Comparison of ENCODE assay signal across 18 cellular contexts in genomic region chr11:11382858-11383532, GRCh38. TPM values are rescaled to one million over a fixed set of nuclear protein-coding genes. Genes with fewer than 3 reads are reported as not detected.
A peak's percentile ranks its signal among the peaks of the same experiment; 100 is the strongest.
DNase-seq lines count a peak whose midpoint lies in the region; ATAC-seq and TF ChIP-seq lines count a peak whose summit lies in the region.
"Had no signal": no experiment of that assay in that cellular context is flagged by ENCODE, and none has a peak within 500 bp of the region (broad histone marks: within the 10 kb centered on the region; RNA-seq: fewer than 3 reads in every experiment).

No MANE protein-coding gene starts in this region.

- no peak for TF ChIP-seq CTCF in osteocyte (IDR thresholded peaks at IDR 0.05)

- DNase-seq in NCI-H2171 treated with DMSO at 0.1 percent for 48 hours (lab: John Stamatoyannopoulos, UW) (peak; percentile 9), NCI-H2171 (lab: John Stamatoyannopoulos, UW) (no peak), NCI-H2107 treated with DMSO at 0.1 percent for 48 hours (lab: John Stamatoyannopoulos, UW; ENCODE audit: unreplicated experiment) (peak; percentile 84), SHP77 (lab: John Stamatoyannopoulos, UW) (peak; percentile 50 to 58), osteocyte (ENCODE audit: extremely low spot score, unreplicated experiment) (peak; percentile 64), HuH-7 (ENCODE audit: low spot score) (no peak)
- DNase-seq in effector memory CD8-positive, alpha-beta T cell: no peak
- DNase-seq in activated naive CD8-positive, alpha-beta T cell treated with anti-CD3 and anti-CD28 coated beads for 36 hours: no peak
- DNase-seq: activated CD4-positive, alpha-beta T cell treated with anti-CD3 and anti-CD28 coated beads, Interleukin-2, amount 10 ng/mL, durations not matched to agents 7 days and 5 days; activated T-cell treated with anti-CD3 and anti-CD28 coated beads, Interleukin-2, amount 50 U/mL, for 1 hour; effector memory CD4-positive, alpha-beta T cell; KBM-7; kidney glomerular epithelial cell; midbrain; NCI-H1694; OCI-M1; right cardiac atrium had no signal

- no peak for ATAC-seq in effector memory CD8-positive, alpha-beta T cell (replicated peaks)
- ATAC-seq: right cardiac atrium had no signal

- H3K27ac Mint-ChIP-seq in osteocyte (ENCODE audit: unreplicated experiment): peak overlapping the region; percentile 17
- no peak overlapping the region for H3K27ac Mint-ChIP-seq in effector memory CD8-positive, alpha-beta T cell
- no peak overlapping the region for H3K27ac Mint-ChIP-seq in activated naive CD8-positive, alpha-beta T cell treated with anti-CD3 and anti-CD28 coated beads for 36 hours
- H3K27ac Mint-ChIP-seq: activated CD4-positive, alpha-beta T cell treated with anti-CD3 and anti-CD28 coated beads, Interleukin-2, amount 10 ng/mL, durations not matched to agents 7 days and 5 days; CD14-positive monocyte had no signal

- H3K9me3 Mint-ChIP-seq in osteocyte (ENCODE audit: unreplicated experiment): no peaks in the 10 kb centered on the region
- no peaks in the 10 kb centered on the region for H3K9me3 Mint-ChIP-seq in effector memory CD8-positive, alpha-beta T cell
- no peaks in the 10 kb centered on the region for H3K9me3 Mint-ChIP-seq in activated naive CD8-positive, alpha-beta T cell treated with anti-CD3 and anti-CD28 coated beads for 36 hours
- H3K9me3 Mint-ChIP-seq: activated CD4-positive, alpha-beta T cell treated with anti-CD3 and anti-CD28 coated beads, Interleukin-2, amount 10 ng/mL, durations not matched to agents 7 days and 5 days had no signal

- no peaks in the 10 kb centered on the region for H3K27me3 Mint-ChIP-seq in osteocyte (ENCODE audit: unreplicated experiment)
- peaks cover 8 to 25% of the 10 kb centered on the region in 2 donors for H3K27me3 Mint-ChIP-seq in effector memory CD8-positive, alpha-beta T cell
- no peaks in the 10 kb centered on the region for H3K27me3 Mint-ChIP-seq in activated naive CD8-positive, alpha-beta T cell treated with anti-CD3 and anti-CD28 coated beads for 36 hours
- H3K27me3 Mint-ChIP-seq: activated CD4-positive, alpha-beta T cell treated with anti-CD3 and anti-CD28 coated beads, Interleukin-2, amount 10 ng/mL, durations not matched to agents 7 days and 5 days had no signal

- no peak overlapping the region for H3K4me3 Mint-ChIP-seq in osteocyte (ENCODE audit: unreplicated experiment)
- H3K4me3 Mint-ChIP-seq in effector memory CD8-positive, alpha-beta T cell: no peak overlapping the region
- no peak overlapping the region for H3K4me3 Mint-ChIP-seq in activated naive CD8-positive, alpha-beta T cell treated with anti-CD3 and anti-CD28 coated beads for 36 hours
- H3K4me3 Mint-ChIP-seq: activated CD4-positive, alpha-beta T cell treated with anti-CD3 and anti-CD28 coated beads, Interleukin-2, amount 10 ng/mL, durations not matched to agents 7 days and 5 days; CD14-positive monocyte had no signal

- peaks cover 7% of the 10 kb centered on the region for H3K36me3 Mint-ChIP-seq in osteocyte (ENCODE audit: unreplicated experiment)
- no peaks in the 10 kb centered on the region for H3K36me3 Mint-ChIP-seq in effector memory CD8-positive, alpha-beta T cell (ENCODE audit: insufficient read depth)
- H3K36me3 Mint-ChIP-seq in activated naive CD8-positive, alpha-beta T cell treated with anti-CD3 and anti-CD28 coated beads for 36 hours: no peaks in the 10 kb centered on the region
- H3K36me3 Mint-ChIP-seq: CD14-positive monocyte had no signal

- peaks cover 14% of the 10 kb centered on the region for H3K4me1 Mint-ChIP-seq in osteocyte (ENCODE audit: unreplicated experiment)
- no peaks in the 10 kb centered on the region for H3K4me1 Mint-ChIP-seq in effector memory CD8-positive, alpha-beta T cell (ENCODE audit: low read depth in 2 of 2)
- no peaks in the 10 kb centered on the region for H3K4me1 Mint-ChIP-seq in activated naive CD8-positive, alpha-beta T cell treated with anti-CD3 and anti-CD28 coated beads for 36 hours
- H3K4me1 Mint-ChIP-seq: activated CD4-positive, alpha-beta T cell treated with anti-CD3 and anti-CD28 coated beads, Interleukin-2, amount 10 ng/mL, durations not matched to agents 7 days and 5 days; CD14-positive monocyte had no signal

RNA-seq across cellular contexts. Expression of gene CSNK2A3, which starts 29.9 kb away (rescaled TPM):
- 1.0 and 2.1 TPM in 2 replicates for total RNA-seq in osteocyte
- 1 to 10 TPM; 2.5 to 3.4 TPM for total RNA-seq in activated naive CD8-positive, alpha-beta T cell treated with anti-CD3 and anti-CD28 coated beads for 36 hours

Comparison
In these comparisons a context has a peak if more than half of its experiments do, and no peak if none do; other contexts are left out.
1. DNase-seq: peak in NCI-H2171 treated with DMSO at 0.1 percent for 48 hours (single experiment), NCI-H2107 treated with DMSO at 0.1 percent for 48 hours (single experiment), SHP77 (2 of 2) and osteocyte (single experiment); none in NCI-H2171 (single experiment), effector memory CD8-positive, alpha-beta T cell (0 of 3), activated naive CD8-positive, alpha-beta T cell treated with anti-CD3 and anti-CD28 coated beads for 36 hours (single experiment) and HuH-7 (single experiment).